In genomic region chr20:63495771-63496403, GRCh38 we compare ENCODE assay signal across 8 cellular contexts. TPM values are rescaled to one million over a fixed set of nuclear protein-coding genes. Genes with fewer than 3 reads are reported as not detected.
DNase-seq lines count a peak whose midpoint lies in the region; ATAC-seq lines count a peak whose summit lies in the region.

No MANE protein-coding gene starts in this region.

- CTCF ChIA-PET in activated CD4-positive, alpha-beta memory T cell treated with anti-CD3 and anti-CD28 coated beads for 36 hours (lab: Charles Lee), result interaction anchor here (0.6 to 2.8 kb wide), 24 partner anchors 9 to 944 kb away, joined by 3 to 14 read pairs (median 4); partner anchors contain the start of genes PPDPF, PTK6 and RTEL1

- ATAC-seq in GM18870 (IDR thresholded peaks at IDR 0.05; ENCODE audit: unreplicated experiment), result no peak

- H3K9me3 Mint-ChIP-seq in activated CD4-positive, alpha-beta memory T cell treated with anti-CD3 and anti-CD28 coated beads for 36 hours, result no peaks in the 10 kb centered on the region

- DNase-seq in ELF-1 (ENCODE audit: low read depth, low spot score) (peak; percentile 60), NAMALWA (ENCODE audit: low spot score) (peak; percentile 75), dermis blood vessel endothelial cell (peak; percentile 66), medulla oblongata (ENCODE audit: extremely low spot score) (peak; percentile 63), NCI-H526 treated with DMSO at 0.1 percent for 48 hours (lab: John Stamatoyannopoulos, UW) (no peak)
- peak; percentile 79 for DNase-seq in activated CD4-positive, alpha-beta memory T cell treated with anti-CD3 and anti-CD28 coated beads for 36 hours
- DNase-seq in stimulated activated CD8-positive, alpha-beta memory T cell treated with anti-CD3 and anti-CD28 coated beads, Interleukin-15, amount 100 ng/mL, for 48 hours (ENCODE audit: low read depth in 2 of 2), result peak; percentile 50 to 59

- no peak overlapping the region for H3K27ac Mint-ChIP-seq in activated CD4-positive, alpha-beta memory T cell treated with anti-CD3 and anti-CD28 coated beads for 36 hours

- intact Hi-C loops in activated CD4-positive, alpha-beta memory T cell treated with anti-CD3 and anti-CD28 coated beads for 36 hours (cut with micrococcal nuclease), result no loop called here

- H3K4me3 Mint-ChIP-seq in activated CD4-positive, alpha-beta memory T cell treated with anti-CD3 and anti-CD28 coated beads for 36 hours, result no peak overlapping the region

- H3K36me3 Mint-ChIP-seq in activated CD4-positive, alpha-beta memory T cell treated with anti-CD3 and anti-CD28 coated beads for 36 hours, result no peaks in the 10 kb centered on the region

- POLR2A ChIA-PET in activated CD4-positive, alpha-beta memory T cell treated with anti-CD3 and anti-CD28 coated beads for 36 hours (lab: Charles Lee), result interaction anchor here (1.2 to 1.6 kb wide), 2 partner anchors 24 to 41 kb away, joined by 3 to 4 read pairs; partner anchors contain the start of genes PPDPF and PTK6

- H3K4me1 Mint-ChIP-seq in activated CD4-positive, alpha-beta memory T cell treated with anti-CD3 and anti-CD28 coated beads for 36 hours (ENCODE audit: low read depth), result no peaks in the 10 kb centered on the region

- peaks cover 17% of the 10 kb centered on the region for H3K27me3 Mint-ChIP-seq in activated CD4-positive, alpha-beta memory T cell treated with anti-CD3 and anti-CD28 coated beads for 36 hours

RNA-seq across cellular contexts. Expression of gene EEF1A2, which starts 3.0 kb away (rescaled TPM):
- 1 to 10 TPM; 1.1 to 1.7 TPM for total RNA-seq in activated CD4-positive, alpha-beta memory T cell treated with anti-CD3 and anti-CD28 coated beads for 36 hours
- total RNA-seq in dermis blood vessel endothelial cell, result 5.0 and 5.3 TPM in 2 replicates

RNA-seq across cellular contexts. Expression of gene KCNQ2, which starts 23.4 kb away (rescaled TPM):
- not detected for total RNA-seq in activated CD4-positive, alpha-beta memory T cell treated with anti-CD3 and anti-CD28 coated beads for 36 hours
- not detected in 2 replicates for total RNA-seq in dermis blood vessel endothelial cell

RNA-seq across cellular contexts. Expression of gene PPDPF, which starts 24.7 kb away (rescaled TPM):
- 100 to 1,000 TPM; 191 to 201 TPM for total RNA-seq in activated CD4-positive, alpha-beta memory T cell treated with anti-CD3 and anti-CD28 coated beads for 36 hours
- total RNA-seq in dermis blood vessel endothelial cell, result 19.9 and 37.3 TPM in 2 replicates

RNA-seq across cellular contexts. Expression of gene PTK6, which starts 41.3 kb away (rescaled TPM):
- under 1 TPM; 0.34 to 0.78 TPM for total RNA-seq in activated CD4-positive, alpha-beta memory T cell treated with anti-CD3 and anti-CD28 coated beads for 36 hours
- total RNA-seq in dermis blood vessel endothelial cell, result under 0.01 and 0.05 TPM in 2 replicates

RNA-seq across cellular contexts. Expression of gene SRMS, which starts 51.7 kb away (rescaled TPM):
- total RNA-seq in activated CD4-positive, alpha-beta memory T cell treated with anti-CD3 and anti-CD28 coated beads for 36 hours, result not detected
- total RNA-seq in dermis blood vessel endothelial cell, result not detected in 2 replicates
